ENCODE assay signal across 25 cellular contexts in the genomic region with DNA sequence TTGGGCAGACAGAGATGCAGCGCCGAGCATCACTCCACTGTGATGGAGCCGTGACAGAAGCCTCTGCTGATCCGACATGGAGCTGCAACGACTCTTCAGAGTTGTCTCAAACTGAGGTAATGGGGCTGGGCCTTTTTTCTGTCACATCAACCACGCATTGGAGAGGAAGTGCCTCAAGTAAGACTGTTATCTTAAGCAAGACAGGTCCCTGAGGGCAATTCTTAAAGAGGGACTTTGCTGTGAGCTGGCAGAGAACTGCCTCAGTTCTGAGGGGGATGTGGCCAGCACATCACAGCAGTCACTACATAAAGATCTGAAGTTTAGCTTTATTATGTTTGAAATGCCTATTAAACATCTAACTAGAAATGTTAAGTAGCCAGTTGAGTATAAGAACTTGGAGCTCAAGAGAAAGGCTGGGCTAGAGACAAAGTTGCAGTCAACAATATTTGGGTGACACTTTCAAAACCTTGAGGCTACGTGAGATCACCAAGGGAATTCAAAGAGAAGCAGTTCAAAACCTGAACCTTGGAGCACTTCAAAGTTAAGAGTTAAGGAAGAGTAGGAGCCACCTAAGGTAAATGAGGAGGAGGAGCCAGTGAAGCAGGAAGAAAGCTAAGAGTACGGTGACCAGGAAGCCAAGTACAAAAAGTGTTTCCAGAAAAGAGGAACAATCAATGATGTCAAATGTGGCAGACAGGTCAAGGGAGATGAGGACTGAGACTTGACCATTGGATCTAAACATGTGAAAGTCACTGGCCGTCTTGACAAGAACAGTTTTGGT.
"Had no signal": no experiment of that assay in that cellular context is flagged by ENCODE, and none has a peak within 500 bp of the region (broad histone marks: within the 10 kb centered on the region; RNA-seq: fewer than 3 reads in every experiment).

No MANE protein-coding gene starts in this region.

- ATAC-seq: activated CD8-positive, alpha-beta memory T cell treated with anti-CD3 and anti-CD28 coated beads, Interleukin-2, amount 10 ng/mL, durations not matched to agents 7 days and 5 days; activated CD8-positive, alpha-beta T cell treated with anti-CD3 and anti-CD28 coated beads, Interleukin-2, amount 10 ng/mL, durations not matched to agents 7 days and 5 days; activated naive CD4-positive, alpha-beta T cell treated with anti-CD3 and anti-CD28 coated beads, Interleukin-2, amount 50 U/mL, for 72 hours; esophagus mucosa; foreskin keratinocyte; heart right ventricle; left lobe of liver; pancreas; psoas muscle had no signal

- H3K36me3 Mint-ChIP-seq: activated CD8-positive, alpha-beta memory T cell treated with anti-CD3 and anti-CD28 coated beads, Interleukin-2, amount 10 ng/mL, durations not matched to agents 7 days and 5 days; activated naive CD4-positive, alpha-beta T cell treated with anti-CD3 and anti-CD28 coated beads, Interleukin-2, amount 50 U/mL, for 72 hours; naive B cell had no signal

- H3K9me3 ChIP-seq: breast epithelium, heart right ventricle, pancreas, psoas muscle, sigmoid colon, tibial nerve, uterus had no signal

- H3K4me3 ChIP-seq: breast epithelium, heart right ventricle, lung, pancreas, psoas muscle, sigmoid colon, smooth muscle cell, tibial nerve, uterus had no signal

- H3K27ac ChIP-seq: breast epithelium, foreskin keratinocyte, heart right ventricle, pancreas, psoas muscle, sigmoid colon, tibial nerve, uterus had no signal

- H3K36me3 ChIP-seq: breast epithelium, heart right ventricle, pancreas, sigmoid colon, tibial nerve, uterus had no signal

- H3K4me2 ChIP-seq: smooth muscle cell had no signal

- H3K9me3 Mint-ChIP-seq: activated B cell treated with CpG ODN at 0.5 μM for 24 hours; activated naive CD4-positive, alpha-beta T cell treated with anti-CD3 and anti-CD28 coated beads, Interleukin-2, amount 50 U/mL, for 72 hours; activated T-helper 2 cell treated with anti-CD3 and anti-CD28 coated beads, Interferon-gamma antibody, Interleukin-2, Interleukin-4, amounts not matched to agents 10 μg/mL and 5 μg/mL and 100 μg/mL, durations not matched to agents 14 hours and 24 hours and 36 hours; central memory CD8-positive, alpha-beta T cell; dendritic cell treated with granulocyte-macrophage colony-stimulating factor and Interleukin-4, amounts not matched to agents 40 ng/mL and 50 ng/mL, for 4 days; endodermal cell; naive B cell; nephron progenitor cell had no signal

- FAIRE-seq: pancreas had no signal

- H3K27me3 ChIP-seq: breast epithelium, pancreas, sigmoid colon, uterus had no signal

- H3K4me3 Mint-ChIP-seq: activated B cell treated with CpG ODN at 0.5 μM for 24 hours; activated CD8-positive, alpha-beta memory T cell treated with anti-CD3 and anti-CD28 coated beads, Interleukin-2, amount 10 ng/mL, durations not matched to agents 7 days and 5 days; activated CD8-positive, alpha-beta T cell treated with anti-CD3 and anti-CD28 coated beads, Interleukin-2, amount 10 ng/mL, durations not matched to agents 7 days and 5 days; central memory CD8-positive, alpha-beta T cell; dendritic cell treated with granulocyte-macrophage colony-stimulating factor and Interleukin-4, amounts not matched to agents 40 ng/mL and 50 ng/mL, for 4 days; endodermal cell; naive B cell; nephron progenitor cell had no signal

- H3K27ac Mint-ChIP-seq: activated B cell treated with CpG ODN at 0.5 μM for 24 hours; activated CD8-positive, alpha-beta memory T cell treated with anti-CD3 and anti-CD28 coated beads, Interleukin-2, amount 10 ng/mL, durations not matched to agents 7 days and 5 days; activated CD8-positive, alpha-beta T cell treated with anti-CD3 and anti-CD28 coated beads, Interleukin-2, amount 10 ng/mL, durations not matched to agents 7 days and 5 days; activated naive CD4-positive, alpha-beta T cell treated with anti-CD3 and anti-CD28 coated beads, Interleukin-2, amount 50 U/mL, for 72 hours; activated T-helper 2 cell treated with anti-CD3 and anti-CD28 coated beads, Interferon-gamma antibody, Interleukin-2, Interleukin-4, amounts not matched to agents 10 μg/mL and 5 μg/mL and 100 μg/mL, durations not matched to agents 14 hours and 24 hours and 36 hours; dendritic cell treated with granulocyte-macrophage colony-stimulating factor and Interleukin-4, amounts not matched to agents 40 ng/mL and 50 ng/mL, for 4 days; endodermal cell; naive B cell; nephron progenitor cell had no signal

- H3K4me1 Mint-ChIP-seq: activated B cell treated with CpG ODN at 0.5 μM for 24 hours; activated CD8-positive, alpha-beta memory T cell treated with anti-CD3 and anti-CD28 coated beads, Interleukin-2, amount 10 ng/mL, durations not matched to agents 7 days and 5 days; central memory CD8-positive, alpha-beta T cell; endodermal cell; naive B cell; nephron progenitor cell had no signal

- DNase-seq: activated B cell treated with CpG ODN at 0.5 μM for 24 hours; activated CD8-positive, alpha-beta memory T cell treated with anti-CD3 and anti-CD28 coated beads, Interleukin-2, amount 10 ng/mL, durations not matched to agents 7 days and 5 days; activated CD8-positive, alpha-beta T cell treated with anti-CD3 and anti-CD28 coated beads, Interleukin-2, amount 10 ng/mL, durations not matched to agents 7 days and 5 days; activated T-cell treated with anti-CD3 and anti-CD28 coated beads, Interleukin-2, amount 50 U/mL, for 48 hours; endodermal cell; foreskin keratinocyte; heart right ventricle; naive B cell; nephron progenitor cell; pancreas; psoas muscle; sigmoid colon; stimulated activated naive CD4-positive, alpha-beta T cell treated with Interleukin-2 at 50 U/mL for 16 hours; T-helper 2 cell; uterus had no signal

- H3K4me1 ChIP-seq: breast epithelium, foreskin keratinocyte, heart right ventricle, pancreas, psoas muscle, sigmoid colon, tibial nerve, uterus had no signal
